Comparison of ENCODE assay signal across 6 cellular contexts in the genomic region with DNA sequence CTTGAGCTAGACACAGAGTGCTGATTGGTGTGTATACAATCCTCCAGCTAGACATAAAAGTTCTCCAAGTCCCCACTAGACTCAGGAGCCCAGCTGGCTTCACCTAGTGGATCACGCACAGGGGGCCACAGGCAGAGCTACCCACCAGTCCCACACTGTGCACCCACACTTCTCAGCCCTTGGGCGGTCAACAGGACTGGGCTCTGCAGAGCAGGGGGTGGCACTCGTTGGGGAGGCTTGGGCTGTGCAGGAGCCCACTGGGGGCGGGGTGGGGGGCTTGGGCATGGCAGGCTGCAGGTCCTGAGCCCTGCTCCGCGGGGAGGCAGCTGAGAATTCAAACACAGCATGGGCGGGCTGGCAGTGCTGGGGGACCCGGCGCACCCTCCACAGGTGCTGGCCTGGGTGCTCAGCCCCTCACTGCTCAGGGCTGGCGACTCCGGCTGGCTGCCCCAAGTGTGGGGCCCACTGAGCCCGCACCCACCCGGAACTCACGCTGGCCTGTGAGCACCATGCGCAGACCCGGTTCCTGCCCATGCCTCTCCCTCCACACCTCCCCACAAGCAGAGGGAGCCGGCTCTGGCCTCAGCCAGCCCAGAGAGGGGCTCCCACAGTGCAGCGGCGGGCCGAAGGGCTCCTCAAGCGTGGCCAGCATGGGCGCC.
DNase-seq lines count a peak whose midpoint lies in the region; ATAC-seq, FAIRE-seq and TF ChIP-seq lines count a peak whose summit lies in the region.
"Not testable (repeated sequence)": the region's sequence is repeated elsewhere in the genome, so short reads cannot be mapped to it uniquely, and the experiment has no call there.

No MANE protein-coding gene starts in this region.

- not testable (repeated sequence) for H3K9me3 ChIP-seq in kidney (ENCODE audit: control insufficient read depth in 1 of 2, low read length in 2 of 2); upper lobe of right lung

- not testable (repeated sequence) for H3K27ac Mint-ChIP-seq in central memory CD8-positive, alpha-beta T cell (ENCODE audit: low read depth); stimulated activated effector memory CD8-positive, alpha-beta T cell treated with anti-CD3 and anti-CD28 coated beads, Interleukin-12 subunit alpha, Interleukin-12 subunit beta, amount 100 ng/mL, for 72 hours; stimulated activated naive CD8-positive, alpha-beta T cell treated with anti-CD3 and anti-CD28 coated beads, Interleukin-15, amount 100 ng/mL, for 72 hours

- not testable (repeated sequence) for TF ChIP-seq CTCF in kidney (IDR thresholded peaks at IDR 0.05; ENCODE audit: borderline replicate concordance, extremely low read depth, insufficient read depth); upper lobe of right lung (IDR thresholded peaks at IDR 0.05)

- peaks cover 25% of the 10 kb centered on the region for H3K9me3 Mint-ChIP-seq in central memory CD8-positive, alpha-beta T cell
- peaks cover 17% of the 10 kb centered on the region for H3K9me3 Mint-ChIP-seq in stimulated activated effector memory CD8-positive, alpha-beta T cell treated with anti-CD3 and anti-CD28 coated beads, Interleukin-12 subunit alpha, Interleukin-12 subunit beta, amount 100 ng/mL, for 72 hours
- H3K9me3 Mint-ChIP-seq in stimulated activated naive CD8-positive, alpha-beta T cell treated with anti-CD3 and anti-CD28 coated beads, Interleukin-15, amount 100 ng/mL, for 72 hours, result not testable (repeated sequence)

- H3K4me1 ChIP-seq in kidney (ENCODE audit: control insufficient read depth in 1 of 2, insufficient read depth in 1 of 2, low read depth in 1 of 2, low read length in 2 of 2); upper lobe of right lung: not testable (repeated sequence)

- H3K27me3 Mint-ChIP-seq in central memory CD8-positive, alpha-beta T cell; stimulated activated naive CD8-positive, alpha-beta T cell treated with anti-CD3 and anti-CD28 coated beads, Interleukin-15, amount 100 ng/mL, for 72 hours: not testable (repeated sequence)

- H3K27ac ChIP-seq in kidney (ENCODE audit: low read depth in 2 of 2, low read length in 2 of 2); upper lobe of right lung: not testable (repeated sequence)

- H3K4me3 Mint-ChIP-seq in central memory CD8-positive, alpha-beta T cell; stimulated activated effector memory CD8-positive, alpha-beta T cell treated with anti-CD3 and anti-CD28 coated beads, Interleukin-12 subunit alpha, Interleukin-12 subunit beta, amount 100 ng/mL, for 72 hours; stimulated activated naive CD8-positive, alpha-beta T cell treated with anti-CD3 and anti-CD28 coated beads, Interleukin-15, amount 100 ng/mL, for 72 hours: not testable (repeated sequence)

- FAIRE-seq in kidney (lab: Jason Lieb, UNC), result not testable (repeated sequence)

- not testable (repeated sequence) for H3K36me3 ChIP-seq in kidney (ENCODE audit: control insufficient read depth in 1 of 2, insufficient read depth in 2 of 2, low read length in 2 of 2); upper lobe of right lung

- H3K4me3 ChIP-seq in kidney (ENCODE audit: low read length in 2 of 2); upper lobe of right lung: not testable (repeated sequence)

- H3K27me3 ChIP-seq in upper lobe of right lung, result not testable (repeated sequence)

- peak; percentile 24 for ATAC-seq in central memory CD8-positive, alpha-beta T cell (replicated peaks; ENCODE audit: extremely low read depth, poor library complexity, severe bottlenecking)
- ATAC-seq in sciatic nerve (peak; percentile 28), upper lobe of right lung (peak; percentile 47)
- peak; percentile 31 for ATAC-seq in stimulated activated effector memory CD8-positive, alpha-beta T cell treated with anti-CD3 and anti-CD28 coated beads, Interleukin-12 subunit alpha, Interleukin-12 subunit beta, amount 100 ng/mL, for 72 hours
- peak; percentile 46 for ATAC-seq in stimulated activated naive CD8-positive, alpha-beta T cell treated with anti-CD3 and anti-CD28 coated beads, Interleukin-15, amount 100 ng/mL, for 72 hours

- not testable (repeated sequence) for DNase-seq in central memory CD8-positive, alpha-beta T cell (ENCODE audit: low spot score in 2 of 2); sciatic nerve (ENCODE audit: low spot score); stimulated activated effector memory CD8-positive, alpha-beta T cell treated with anti-CD3 and anti-CD28 coated beads, Interleukin-12 subunit alpha, Interleukin-12 subunit beta, amount 100 ng/mL, for 72 hours (ENCODE audit: low spot score in 2 of 2); stimulated activated naive CD8-positive, alpha-beta T cell treated with anti-CD3 and anti-CD28 coated beads, Interleukin-15, amount 100 ng/mL, for 72 hours; upper lobe of right lung
- DNase-seq in kidney, result peak; percentile 67

- H3K36me3 Mint-ChIP-seq in central memory CD8-positive, alpha-beta T cell (ENCODE audit: insufficient read depth); stimulated activated effector memory CD8-positive, alpha-beta T cell treated with anti-CD3 and anti-CD28 coated beads, Interleukin-12 subunit alpha, Interleukin-12 subunit beta, amount 100 ng/mL, for 72 hours: not testable (repeated sequence)

- intact Hi-C loops in kidney (cut with DNase I); sciatic nerve (cut with DNase I); upper lobe of right lung (cut with DNase I): not testable (repeated sequence)

- H3K4me1 Mint-ChIP-seq in central memory CD8-positive, alpha-beta T cell; stimulated activated effector memory CD8-positive, alpha-beta T cell treated with anti-CD3 and anti-CD28 coated beads, Interleukin-12 subunit alpha, Interleukin-12 subunit beta, amount 100 ng/mL, for 72 hours; stimulated activated naive CD8-positive, alpha-beta T cell treated with anti-CD3 and anti-CD28 coated beads, Interleukin-15, amount 100 ng/mL, for 72 hours: not testable (repeated sequence)

- not testable (repeated sequence) for H3K9ac ChIP-seq in kidney (ENCODE audit: low read length in 2 of 2)
